Comparison of ENCODE assay signal across 8 cellular contexts in the genomic region with DNA sequence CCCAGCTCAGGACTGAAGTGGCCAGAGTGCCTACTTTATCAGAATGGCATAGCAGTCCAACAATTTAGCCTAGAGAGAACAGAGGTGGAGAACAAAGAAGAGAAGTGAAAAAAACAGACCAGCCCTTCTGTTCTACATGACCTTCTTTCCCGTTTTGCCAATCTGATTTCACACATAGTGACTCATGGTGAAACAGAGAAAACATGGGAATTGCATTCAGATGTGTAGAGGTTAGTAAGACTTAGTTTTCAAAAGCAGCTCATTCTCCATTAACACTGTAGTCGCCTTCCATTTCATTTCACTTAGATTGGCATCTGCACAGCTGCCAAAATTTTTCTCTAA. TPM values are rescaled to one million over a fixed set of nuclear protein-coding genes. Genes with fewer than 3 reads are reported as not detected.
DNase-seq lines count a peak whose midpoint lies in the region; ATAC-seq, FAIRE-seq and TF ChIP-seq lines count a peak whose summit lies in the region.

No MANE protein-coding gene starts in this region.

- H3K9me3 ChIP-seq in stomach: no peaks in the 10 kb centered on the region

- in situ Hi-C loops in astrocyte of the cerebellum (cut with HindIII; ENCODE audit: low sequenced_read_pairs) (no loop called here), KBM-7 (cut with MboI; ENCODE audit: low pct_unique_long_range_greater_than_20kb, low sequenced_read_pairs) (no loop called here)

- TF ChIP-seq EP300 in stomach (IDR thresholded peaks at IDR 0.05): no peak

- intact Hi-C loops in stomach (cut with DNase I; ENCODE audit: low total_unique reads): no loop called here

- peak; percentile 68 for FAIRE-seq in islet of Langerhans (lab: Jason Lieb, UNC)

- H3K27me3 ChIP-seq in stomach: no peaks in the 10 kb centered on the region

- peak overlapping the region; percentile 94 to 97 (median 96) for H3K27ac ChIP-seq in stomach

- DNase-seq in ELF-1 (ENCODE audit: low read depth, low spot score) (peak; percentile 7), HT1080 (ENCODE audit: low read depth) (peak; percentile 82), astrocyte of the cerebellum (ENCODE audit: low read depth) (peak; percentile 70), stomach (peak; percentile 43), epidermal melanocyte (ENCODE audit: insufficient read length, low spot score) (no peak), KBM-7 (no peak)

- 0 to 2% (median 0%) methylated on average over 2 of the region's 2 CpGs for WGBS in stomach, 5 donors

- peak overlapping the region; percentile 92 for H3K4me3 ChIP-seq in astrocyte of the cerebellum (ENCODE audit: low read depth, low read length)
- peak overlapping the region; percentile 75 to 94 (median 84) for H3K4me3 ChIP-seq in stomach

- no peak for TF ChIP-seq CTCF in astrocyte of the cerebellum (IDR thresholded peaks at IDR 0.05; ENCODE audit: low read depth, low read length, missing control alignments)
- TF ChIP-seq CTCF in stomach (IDR thresholded peaks at IDR 0.05): no peak

- no peak for ATAC-seq in GM19452 (IDR thresholded peaks at IDR 0.05; ENCODE audit: unreplicated experiment)

- H3K36me3 ChIP-seq in stomach: no peaks in the 10 kb centered on the region

- H3K4me1 ChIP-seq in stomach: peaks cover 50 to 80% (median 75%) of the 10 kb centered on the region in 4 donors

- no peak for TF ChIP-seq POLR2A in stomach (IDR thresholded peaks at IDR 0.05)

RNA-seq across cellular contexts. Expression of a gene that starts 0.4 kb away (rescaled TPM):
- total RNA-seq in HT1080 (2014; rRNA removed; shearing (Covaris generic)): 30.1 and 43.5 TPM in 2 replicates
- polyA plus RNA-seq in HT1080 (2015; cell fraction: cytosol; rRNA removed): 70.7 and 73.8 TPM in 2 replicates
- polyA plus RNA-seq in HT1080 (2015; cell fraction: nucleus; rRNA removed): 46.9 and 53.4 TPM in 2 replicates
- 10 to 100 TPM; 13.4 to 74.2 (median 47.3) TPM for total RNA-seq in stomach
- polyA plus RNA-seq in stomach: 10 to 100 TPM; 32.2 to 60.7 (median 51.0) TPM

RNA-seq across cellular contexts. Expression of a gene that starts 4.1 kb away (rescaled TPM):
- 55.5 and 55.9 TPM in 2 replicates for total RNA-seq in HT1080 (2014; rRNA removed; shearing (Covaris generic))
- 58.2 and 62.7 TPM in 2 replicates for polyA plus RNA-seq in HT1080 (2015; cell fraction: cytosol; rRNA removed)
- polyA plus RNA-seq in HT1080 (2015; cell fraction: nucleus; rRNA removed): 105 and 111 TPM in 2 replicates
- 10 to 100 TPM; 44.3 to 99.3 (median 64.6) TPM for total RNA-seq in stomach
- 10 to 100 TPM; 33.4 to 34.4 (median 33.5) TPM for polyA plus RNA-seq in stomach

RNA-seq across cellular contexts. Expression of a gene that starts 32.2 kb away (rescaled TPM):
- 9.7 and 12.0 TPM in 2 replicates for total RNA-seq in HT1080 (2014; rRNA removed; shearing (Covaris generic))
- polyA plus RNA-seq in HT1080 (2015; cell fraction: cytosol; rRNA removed): 9.2 and 11.3 TPM in 2 replicates
- polyA plus RNA-seq in HT1080 (2015; cell fraction: nucleus; rRNA removed): 18.7 and 21.2 TPM in 2 replicates
- 10 to 100 TPM; 12.2 to 53.8 (median 33.6) TPM for total RNA-seq in stomach
- polyA plus RNA-seq in stomach: 1 to 10 TPM; 6.0 to 7.5 (median 6.3) TPM

RNA-seq across cellular contexts. Expression of a gene that starts 38.1 kb away (rescaled TPM):
- 0.19 TPM in 1 of 2 replicates, not detected in the other for total RNA-seq in HT1080 (2014; rRNA removed; shearing (Covaris generic))
- 0.01 and 0.07 TPM in 2 replicates for polyA plus RNA-seq in HT1080 (2015; cell fraction: cytosol; rRNA removed)
- polyA plus RNA-seq in HT1080 (2015; cell fraction: nucleus; rRNA removed): not detected in 2 replicates
- 1 to 10 TPM in 1 of 5 donors, under 1 TPM in 1, not detected in 3; 0.18 to 4.9 TPM for total RNA-seq in stomach
- polyA plus RNA-seq in stomach: under 1 TPM in 2 of 3 donors, not detected in 1; 0.18 to 0.31 TPM

Comparison
In these comparisons a context has a peak if more than half of its experiments do, and no peak if none do; other contexts are left out.
1. DNase-seq: peak in ELF-1 (single experiment), HT1080 (single experiment), astrocyte of the cerebellum (single experiment) and stomach (single experiment); none in epidermal melanocyte (single experiment) and KBM-7 (single experiment).